Comparison of ENCODE assay signal across 1 cellular context in the genomic region with DNA sequence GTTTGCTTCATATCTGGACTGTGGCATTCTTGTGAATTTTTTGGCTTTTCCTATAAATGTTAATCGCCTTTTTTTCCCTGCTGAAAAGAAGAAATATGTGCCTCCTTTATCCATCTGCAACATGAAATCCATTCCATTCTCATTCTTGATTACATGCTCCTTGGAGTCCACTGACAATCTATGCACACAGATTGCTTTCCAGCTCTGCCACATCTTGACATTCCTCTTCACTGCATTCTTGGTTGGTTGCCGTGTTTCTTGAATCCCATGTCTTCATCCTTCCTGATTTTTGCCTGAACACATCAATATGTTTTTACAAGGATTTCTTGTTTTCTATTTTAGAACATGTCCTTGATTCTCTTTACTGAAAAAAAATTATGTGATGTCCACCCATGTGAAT.
TF ChIP-seq lines count a peak whose summit lies in the region.

No MANE protein-coding gene starts in this region.

TF ChIP-seq in IMR-90, 13 proteins besides CTCF, POLR2A, EP300 and RAD21:
- TF ChIP-seq CHD1 (IDR thresholded peaks at IDR 0.05; ENCODE audit: low read depth, low read length) (no peak), SMC3 (IDR thresholded peaks at IDR 0.05; ENCODE audit: low read depth, low read length) (no peak), BHLHE40 (IDR thresholded peaks at IDR 0.05; ENCODE audit: low read depth, low read length) (no peak), FOS (IDR thresholded peaks at IDR 0.05; ENCODE audit: low read depth, low read length) (no peak), MXI1 (IDR thresholded peaks at IDR 0.05; ENCODE audit: borderline replicate concordance, low read depth, low read length) (no peak), RCOR1 (IDR thresholded peaks at IDR 0.05; ENCODE audit: insufficient replicate concordance, low read length) (no peak), MAZ (IDR thresholded peaks at IDR 0.05; ENCODE audit: borderline replicate concordance, low read depth, low read length) (no peak)
